8 cellular contexts compared by ENCODE assay signal in the genomic region with DNA sequence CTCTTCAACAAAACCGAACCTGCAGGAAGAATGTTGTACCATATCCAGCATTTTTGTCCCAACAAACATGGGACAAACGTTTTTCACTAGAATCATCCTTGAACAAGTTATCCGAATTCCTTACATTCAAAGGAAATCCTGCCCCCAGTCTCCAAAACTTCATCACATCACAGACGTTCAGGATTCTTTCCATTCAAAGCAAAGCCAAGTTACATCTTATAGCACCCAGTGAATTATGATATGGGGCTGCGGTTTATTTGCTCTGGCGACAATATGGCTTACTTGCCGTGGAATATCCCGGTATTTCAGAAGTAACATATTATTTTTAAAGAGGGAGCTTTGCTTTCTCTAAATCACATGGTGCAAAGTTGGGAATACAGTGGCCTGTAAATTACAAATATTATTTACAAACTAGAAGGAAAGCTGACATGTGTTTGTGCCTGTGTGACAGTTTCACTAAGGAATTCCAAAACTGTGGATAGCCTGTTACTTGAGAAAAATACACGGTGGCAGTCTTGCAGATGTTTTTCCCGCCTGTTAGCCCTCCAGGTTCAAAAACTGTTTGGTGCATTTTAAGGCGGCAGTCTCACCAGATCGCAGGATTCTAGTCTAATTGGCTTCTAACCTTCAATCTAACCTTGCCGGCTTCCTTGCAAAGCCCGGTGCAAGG. TPM values are rescaled to one million over a fixed set of nuclear protein-coding genes. Genes with fewer than 3 reads are reported as not detected.
DNase-seq lines count a peak whose midpoint lies in the region; TF ChIP-seq lines count a peak whose summit lies in the region.

No MANE protein-coding gene starts in this region.

- H3K4me1 ChIP-seq in SJCRH30 (peaks cover 13% of the 10 kb centered on the region), sigmoid colon (peaks cover 0 to 56% (median 41%) of the 10 kb centered on the region in 4 donors)

- intact Hi-C loops in sigmoid colon (cut with DNase I), result loop anchor here (2.0 to 5.0 kb wide), 4 partner anchors 63 to 174 kb away; no protein-coding TSS in a partner anchor

- TF ChIP-seq POLR2A in sigmoid colon (IDR thresholded peaks at IDR 0.05), result no peak

- H3K4me3 ChIP-seq in GM12865 (ENCODE audit: low read depth, low read length) (peak overlapping the region; percentile 93), SJCRH30 (peak overlapping the region; percentile 99), sigmoid colon (peak overlapping the region; percentile 78 to 86 (median 82))

- TF ChIP-seq CTCF in GM12865 (IDR thresholded peaks at IDR 0.05; ENCODE audit: insufficient read depth, low read depth, low read length, missing control alignments), result no peak
- no peak for TF ChIP-seq CTCF in sigmoid colon (IDR thresholded peaks at IDR 0.05)

- no peaks in the 10 kb centered on the region for H3K36me3 ChIP-seq in SJCRH30
- no peaks in the 10 kb centered on the region for H3K36me3 ChIP-seq in sigmoid colon

- H3K27me3 ChIP-seq in SJCRH30 (no peaks in the 10 kb centered on the region), sigmoid colon (no peaks in the 10 kb centered on the region)

- DNase-seq in GM12865 (ENCODE audit: low read depth) (no peak), SJCRH30 (peak in 1 of 2 experiments; percentile 28), fibroblast of peridontal ligament (ENCODE audit: extremely low read depth) (peak; percentile 44), sigmoid colon (no peak), NCI-H2171 treated with DMSO at 0.1 percent for 48 hours (lab: John Stamatoyannopoulos, UW) (no peak), NCI-H1105 (lab: John Stamatoyannopoulos, UW) (no peak), GM19238 (ENCODE audit: insufficient read length, low spot score) (no peak)
- no peak for DNase-seq in NK-92 treated with Interleukin-12 subunit alpha and Interleukin-12 subunit beta, amount 100 ng/mL, for 24 hours (lab: John Stamatoyannopoulos, UW)

- WGBS in sigmoid colon, 2 donors, result 7 to 8% methylated on average over 14 of the region's 14 CpGs

- H3K9me3 ChIP-seq in SJCRH30 (replicated peaks) (no peaks in the 10 kb centered on the region), sigmoid colon (no peaks in the 10 kb centered on the region)

- H3K27ac ChIP-seq in SJCRH30, result peak overlapping the region; percentile 98
- peak overlapping the region; percentile 98 to 99 (median 99) for H3K27ac ChIP-seq in sigmoid colon

- TF ChIP-seq EP300 in sigmoid colon (IDR thresholded peaks at IDR 0.05), result no peak

RNA-seq across cellular contexts. Expression of gene MBNL1, which starts 0.8 kb away (rescaled TPM):
- total RNA-seq in SJCRH30 (2014; rRNA removed; shearing (Covaris generic)), result 72.3 and 90.5 TPM in 2 replicates
- total RNA-seq in sigmoid colon, result 100 to 1,000 TPM; 602 to 898 (median 756) TPM
- 10 to 100 TPM; 60.5 to 74.7 (median 67.3) TPM for polyA plus RNA-seq in sigmoid colon
